ENCODE assay signal across 17 cellular contexts in genomic region chr18:370753-371615, GRCh38.
DNase-seq lines count a peak whose midpoint lies in the region; ATAC-seq and TF ChIP-seq lines count a peak whose summit lies in the region.
"Had no signal": no experiment of that assay in that cellular context is flagged by ENCODE, and none has a peak within 500 bp of the region (broad histone marks: within the 10 kb centered on the region; RNA-seq: fewer than 3 reads in every experiment).

No MANE protein-coding gene starts in this region.

- H3K27ac ChIP-seq in left ventricle myocardium inferior (replicated peaks) (peak overlapping the region; percentile 75), sigmoid colon (peak overlapping the region; percentile 48 to 66 (median 54))

- H3K4me3 ChIP-seq in left ventricle myocardium inferior = no peak overlapping the region
- no peak overlapping the region for H3K4me3 ChIP-seq in sigmoid colon
- H3K4me3 ChIP-seq: Peyer's patch had no signal

- intact Hi-C loops in left ventricle myocardium inferior (cut with micrococcal nuclease) (no loop called here), sigmoid colon (cut with DNase I) (no loop called here)

- H3K4me1 ChIP-seq in left ventricle myocardium inferior (peaks cover 34% of the 10 kb centered on the region), sigmoid colon (peaks cover 0 to 46% (median 39%) of the 10 kb centered on the region in 4 donors)

- no peak for TF ChIP-seq EP300 in sigmoid colon (IDR thresholded peaks at IDR 0.05)

- TF ChIP-seq CTCF in left ventricle myocardium inferior (IDR thresholded peaks at IDR 0.05; ENCODE audit: borderline replicate concordance) = no peak
- TF ChIP-seq CTCF in sigmoid colon (IDR thresholded peaks at IDR 0.05) = no peak

- H3K9me3 ChIP-seq in left ventricle myocardium inferior (replicated peaks) = no peaks in the 10 kb centered on the region
- H3K9me3 ChIP-seq in sigmoid colon = no peaks in the 10 kb centered on the region
- H3K9me3 ChIP-seq: Peyer's patch had no signal

- 69 to 76% methylated on average over 5 of the region's 5 CpGs for WGBS in sigmoid colon, 2 donors

- ATAC-seq in SK-N-SH treated with all-trans-retinoic acid at 6 μM for 48 hours = peak; percentile 50
- no peak for ATAC-seq in HG02642 (IDR thresholded peaks at IDR 0.05; ENCODE audit: poor library complexity, unreplicated experiment)
- ATAC-seq: activated naive CD4-positive, alpha-beta T cell treated with anti-CD3 and anti-CD28 coated beads, Interleukin-2, amount 50 U/mL, for 72 hours; left lobe of liver had no signal

- DNase-seq in CD1c-positive myeloid dendritic cell (ENCODE audit: extremely low spot score) (peak; percentile 57), left ventricle myocardium inferior (no peak), sigmoid colon (no peak), COLO668 (lab: John Stamatoyannopoulos, UW; ENCODE audit: unreplicated experiment) (no peak)
- DNase-seq in stimulated activated CD4-positive, alpha-beta T cell treated with anti-CD3 and anti-CD28 coated beads, Interleukin-2, amount 100 ng/mL, for 48 hours = no peak
- no peak for DNase-seq in stimulated activated CD4-positive, alpha-beta T cell treated with anti-CD3 and anti-CD28 coated beads, Interleukin-4, amount 100 ng/mL, for 4 hours
- DNase-seq: activated CD4-positive, alpha-beta memory T cell treated with anti-CD3 and anti-CD28 coated beads for 36 hours; activated T-cell treated with anti-CD3 and anti-CD28 coated beads, Interleukin-2, amount 50 U/mL, for 48 hours; AML-193; caudate nucleus; NCI-H2107; NCI-H69; Peyer's patch had no signal

- H3K27me3 ChIP-seq in left ventricle myocardium inferior (ENCODE audit: low read depth) = no peaks in the 10 kb centered on the region
- no peaks in the 10 kb centered on the region for H3K27me3 ChIP-seq in sigmoid colon
- H3K27me3 ChIP-seq: Peyer's patch had no signal

- H3K36me3 ChIP-seq in left ventricle myocardium inferior (no peaks in the 10 kb centered on the region), sigmoid colon (no peaks in the 10 kb centered on the region)
- H3K36me3 ChIP-seq: Peyer's patch had no signal

- TF ChIP-seq POLR2A in sigmoid colon (IDR thresholded peaks at IDR 0.05) = no peak

TF ChIP-seq in SK-N-SH treated with all-trans-retinoic acid at 6 μM for 48 hours, 23 proteins besides CTCF, POLR2A, EP300 and RAD21:
- TF ChIP-seq, protein P1, sequence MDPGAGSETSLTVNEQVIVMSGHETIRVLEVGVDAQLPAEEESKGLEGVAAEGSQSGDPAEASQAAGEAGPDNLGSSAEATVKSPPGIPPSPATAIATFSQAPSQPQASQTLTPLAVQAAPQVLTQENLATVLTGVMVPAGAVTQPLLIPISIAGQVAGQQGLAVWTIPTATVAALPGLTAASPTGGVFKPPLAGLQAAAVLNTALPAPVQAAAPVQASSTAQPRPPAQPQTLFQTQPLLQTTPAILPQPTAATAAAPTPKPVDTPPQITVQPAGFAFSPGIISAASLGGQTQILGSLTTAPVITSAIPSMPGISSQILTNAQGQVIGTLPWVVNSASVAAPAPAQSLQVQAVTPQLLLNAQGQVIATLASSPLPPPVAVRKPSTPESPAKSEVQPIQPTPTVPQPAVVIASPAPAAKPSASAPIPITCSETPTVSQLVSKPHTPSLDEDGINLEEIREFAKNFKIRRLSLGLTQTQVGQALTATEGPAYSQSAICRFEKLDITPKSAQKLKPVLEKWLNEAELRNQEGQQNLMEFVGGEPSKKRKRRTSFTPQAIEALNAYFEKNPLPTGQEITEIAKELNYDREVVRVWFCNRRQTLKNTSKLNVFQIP (CRISPR knock-in tag; IDR thresholded peaks at IDR 0.05; ENCODE audit: borderline replicate concordance, low read depth) = no peak
- TF ChIP-seq ZNF70 (CRISPR knock-in tag; IDR thresholded peaks at IDR 0.05) (no peak), ZNF8 (CRISPR knock-in tag; IDR thresholded peaks at IDR 0.05) (no peak), ESRRG (CRISPR knock-in tag; IDR thresholded peaks at IDR 0.05) (no peak), CSRNP3 (CRISPR knock-in tag; IDR thresholded peaks at IDR 0.05) (no peak)
